ENCODE assay signal across 1 cellular context in genomic region chr10:42691361-42692120, GRCh38.
TF ChIP-seq lines count a peak whose summit lies in the region.

No MANE protein-coding gene starts in this region.

TF ChIP-seq in K562, 482 proteins besides CTCF, POLR2A, EP300 and RAD21 (continued from another document):
- TF ChIP-seq, protein P1, sequence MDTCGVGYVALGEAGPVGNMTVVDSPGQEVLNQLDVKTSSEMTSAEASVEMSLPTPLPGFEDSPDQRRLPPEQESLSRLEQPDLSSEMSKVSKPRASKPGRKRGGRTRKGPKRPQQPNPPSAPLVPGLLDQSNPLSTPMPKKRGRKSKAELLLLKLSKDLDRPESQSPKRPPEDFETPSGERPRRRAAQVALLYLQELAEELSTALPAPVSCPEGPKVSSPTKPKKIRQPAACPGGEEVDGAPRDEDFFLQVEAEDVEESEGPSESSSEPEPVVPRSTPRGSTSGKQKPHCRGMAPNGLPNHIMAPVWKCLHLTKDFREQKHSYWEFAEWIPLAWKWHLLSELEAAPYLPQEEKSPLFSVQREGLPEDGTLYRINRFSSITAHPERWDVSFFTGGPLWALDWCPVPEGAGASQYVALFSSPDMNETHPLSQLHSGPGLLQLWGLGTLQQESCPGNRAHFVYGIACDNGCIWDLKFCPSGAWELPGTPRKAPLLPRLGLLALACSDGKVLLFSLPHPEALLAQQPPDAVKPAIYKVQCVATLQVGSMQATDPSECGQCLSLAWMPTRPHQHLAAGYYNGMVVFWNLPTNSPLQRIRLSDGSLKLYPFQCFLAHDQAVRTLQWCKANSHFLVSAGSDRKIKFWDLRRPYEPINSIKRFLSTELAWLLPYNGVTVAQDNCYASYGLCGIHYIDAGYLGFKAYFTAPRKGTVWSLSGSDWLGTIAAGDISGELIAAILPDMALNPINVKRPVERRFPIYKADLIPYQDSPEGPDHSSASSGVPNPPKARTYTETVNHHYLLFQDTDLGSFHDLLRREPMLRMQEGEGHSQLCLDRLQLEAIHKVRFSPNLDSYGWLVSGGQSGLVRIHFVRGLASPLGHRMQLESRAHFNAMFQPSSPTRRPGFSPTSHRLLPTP (IDR thresholded peaks at IDR 0.05; ENCODE audit: borderline replicate concordance, extremely low read depth, insufficient read length), result no peak
